In genomic region chr2:121140734-121141133, GRCh38 we compare ENCODE assay signal across 22 cellular contexts.
A peak's percentile ranks its signal among the peaks of the same experiment; 100 is the strongest.
DNase-seq lines count a peak whose midpoint lies in the region; FAIRE-seq and TF ChIP-seq lines count a peak whose summit lies in the region.
"Had no signal": no experiment of that assay in that cellular context is flagged by ENCODE, and none has a peak within 500 bp of the region (broad histone marks: within the 10 kb centered on the region; RNA-seq: fewer than 3 reads in every experiment).

No MANE protein-coding gene starts in this region.

- no peaks in the 10 kb centered on the region for H4K20me1 ChIP-seq in mammary epithelial cell (ENCODE audit: insufficient read depth, low read length)
- H4K20me1 ChIP-seq: BLaER1 treated with 17β-estradiol and CSF1 and Interleukin-3, amounts not matched to agents 10 nM and 100 nM had no signal

- CTCF ChIA-PET in mammary epithelial cell (lab: Charles Lee; ENCODE audit: low non-redundant PET), result no interaction called here

- TF ChIP-seq CTCF in mammary epithelial cell (conservative IDR thresholded peaks at IDR 0.05 in 1 of 2, IDR thresholded peaks at IDR 0.05 in 1 of 2; ENCODE audit: extremely low read depth in 1 of 2, insufficient read depth in 1 of 2, low read depth in 1 of 2, low read length in 2 of 2) (no peak), breast epithelium (IDR thresholded peaks at IDR 0.05) (no peak), bronchial epithelial cell (IDR thresholded peaks at IDR 0.05; ENCODE audit: insufficient read depth, low read length, severe bottlenecking) (no peak), HFFc6 (IDR thresholded peaks at IDR 0.05) (no peak)

- BruUV-seq in mammary epithelial cell (replicated peaks; lab: Mats Ljungman, UMichigan), result no TSS peak

- peak; percentile 36 for FAIRE-seq in bronchial epithelial cell (lab: Jason Lieb, UNC)
- FAIRE-seq: A204.1, GM18507 had no signal

- H3K36me3 ChIP-seq in mammary epithelial cell (ENCODE audit: insufficient read depth, low read length), result no peaks in the 10 kb centered on the region
- no peaks in the 10 kb centered on the region for H3K36me3 ChIP-seq in breast epithelium
- H3K36me3 ChIP-seq in bronchial epithelial cell (ENCODE audit: control insufficient read depth, insufficient read depth, low read length), result no peaks in the 10 kb centered on the region
- H3K36me3 ChIP-seq: BLaER1 treated with 17β-estradiol and CSF1 and Interleukin-3, amounts not matched to agents 10 nM and 100 nM; MG63; Peyer's patch had no signal

- no peaks in the 10 kb centered on the region for H3K79me2 ChIP-seq in mammary epithelial cell (ENCODE audit: insufficient read depth, low read length)

- intact Hi-C loops in mammary epithelial cell (cut with micrococcal nuclease) (no loop called here), breast epithelium (cut with DNase I; ENCODE audit: low total_unique reads) (no loop called here)

- H3K4me1 Mint-ChIP-seq in HFFc6 (ENCODE audit: low read depth), result no peaks in the 10 kb centered on the region
- H3K4me1 Mint-ChIP-seq: GM23338 had no signal

- 100% methylated on average over 3 of the region's 3 CpGs for WGBS in mammary epithelial cell (ENCODE audit: low coverage, missing lambda C conversion rate)

- no peak overlapping the region for H3K4me2 ChIP-seq in mammary epithelial cell (ENCODE audit: insufficient read depth, low read depth, low read length)
- H3K4me2 ChIP-seq: BLaER1 treated with 17β-estradiol and CSF1 and Interleukin-3, amounts not matched to agents 10 nM and 100 nM; GM23338 had no signal

- H3K36me3 Mint-ChIP-seq in HFFc6 (ENCODE audit: low read depth), result no peaks in the 10 kb centered on the region
- H3K36me3 Mint-ChIP-seq: CD8-positive, alpha-beta T cell had no signal

- no peak overlapping the region for H3K9ac ChIP-seq in mammary epithelial cell (ENCODE audit: insufficient read depth, low read length)
- H3K9ac ChIP-seq: BLaER1 treated with 17β-estradiol and CSF1 and Interleukin-3, amounts not matched to agents 10 nM and 100 nM had no signal

- H3K9me3 ChIP-seq in mammary epithelial cell (replicated peaks; ENCODE audit: insufficient read depth, low read length) (peaks cover 10% of the 10 kb centered on the region), breast epithelium (peaks cover 0 to 4% of the 10 kb centered on the region in 2 donors)
- H3K9me3 ChIP-seq: Caco-2, MG63, Peyer's patch had no signal

- H3K27me3 ChIP-seq in mammary epithelial cell (ENCODE audit: insufficient read depth, low read length) (no peaks in the 10 kb centered on the region), breast epithelium (no peaks in the 10 kb centered on the region), bronchial epithelial cell (ENCODE audit: control insufficient read depth, insufficient read depth, low read length) (no peaks in the 10 kb centered on the region)
- H3K27me3 ChIP-seq: BLaER1 treated with 17β-estradiol and CSF1 and Interleukin-3, amounts not matched to agents 10 nM and 100 nM; MG63; Peyer's patch had no signal

- no peak overlapping the region for H3K27ac ChIP-seq in mammary epithelial cell (ENCODE audit: insufficient read depth, low read depth, low read length)
- H3K27ac ChIP-seq in breast epithelium, result no peak overlapping the region
- H3K27ac ChIP-seq in substantia nigra (ENCODE audit: low read depth, low read length, poor library complexity, severe bottlenecking), result no peak overlapping the region
- H3K27ac ChIP-seq: BLaER1 treated with 17β-estradiol and CSF1 and Interleukin-3, amounts not matched to agents 10 nM and 100 nM; Peyer's patch had no signal

- dilution Hi-C loops in mammary epithelial cell (cut with HindIII; ENCODE audit: low sequenced_read_pairs), result no loop called here

- H3K4me3 Mint-ChIP-seq in HFFc6, result no peak overlapping the region
- H3K4me3 Mint-ChIP-seq: CD8-positive, alpha-beta T cell; GM23338; H9 had no signal

- no peaks in the 10 kb centered on the region for H3K9me3 Mint-ChIP-seq in HFFc6
- H3K9me3 Mint-ChIP-seq: CD8-positive, alpha-beta T cell had no signal

- no peak overlapping the region for H2AFZ ChIP-seq in mammary epithelial cell (ENCODE audit: low read depth, low read length)
- H2AFZ ChIP-seq: GM23338 had no signal

- H3K4me3 ChIP-seq in mammary epithelial cell (replicated peaks in 1 of 3; ENCODE audit: insufficient read depth in 1 of 3, low read depth in 2 of 3, low read length in 3 of 3), result no peak overlapping the region
- H3K4me3 ChIP-seq in breast epithelium, result no peak overlapping the region
- H3K4me3 ChIP-seq in bronchial epithelial cell (ENCODE audit: low read depth, low read length), result no peak overlapping the region
- H3K4me3 ChIP-seq: BLaER1 treated with 17β-estradiol and CSF1 and Interleukin-3, amounts not matched to agents 10 nM and 100 nM; GM23338; MG63; Peyer's patch had no signal

- in situ Hi-C loops in mammary epithelial cell (cut with MboI; ENCODE audit: low sequenced_read_pairs in 2 of 2), result no loop called here

- DNase-seq in mammary epithelial cell (peak; percentile 21), breast epithelium (ENCODE audit: low spot score in 2 of 2) (no peak), NCI-H2196 (lab: John Stamatoyannopoulos, UW; ENCODE audit: unreplicated experiment) (peak; percentile 19), bronchial epithelial cell (ENCODE audit: low read depth) (no peak), substantia nigra (lab: John Stamatoyannopoulos, UW) (no peak), HFFc6 (no peak)
- no peak for DNase-seq in activated CD4-positive, alpha-beta T cell treated with anti-CD3 and anti-CD28 coated beads for 1 hour
- DNase-seq: Caco-2; CD8-positive, alpha-beta T cell; H9; KBM-7; MG63; NCI-H1105 treated with DMSO at 0.1 percent for 48 hours; NCI-H2029; NCI-H2227 treated with DMSO at 0.1 percent for 48 hours; NCI-H526 treated with DMSO at 0.1 percent for 48 hours; Peyer's patch; SHP77 treated with DMSO at 0.1 percent for 48 hours had no signal

- peaks cover 33% of the 10 kb centered on the region for H3K27me3 Mint-ChIP-seq in HFFc6 (ENCODE audit: insufficient read depth)

- peaks cover 6% of the 10 kb centered on the region for H3K4me1 ChIP-seq in mammary epithelial cell (ENCODE audit: insufficient read depth, low read length)
- no peaks in the 10 kb centered on the region for H3K4me1 ChIP-seq in breast epithelium
- H3K4me1 ChIP-seq: BLaER1 treated with 17β-estradiol and CSF1 and Interleukin-3, amounts not matched to agents 10 nM and 100 nM; Caco-2; Peyer's patch had no signal

- TF ChIP-seq POLR2A in breast epithelium (IDR thresholded peaks at IDR 0.05), result no peak

- H3K27ac Mint-ChIP-seq in HFFc6, result no peak overlapping the region
- H3K27ac Mint-ChIP-seq: CD8-positive, alpha-beta T cell; GM23338; H9 had no signal

Comparison
In these comparisons a context has a peak if more than half of its experiments do, and no peak if none do; other contexts are left out.
1. DNase-seq: peak in mammary epithelial cell (single experiment) and NCI-H2196 (single experiment); none in breast epithelium (0 of 2), bronchial epithelial cell (single experiment), substantia nigra (0 of 49), HFFc6 (single experiment) and activated CD4-positive, alpha-beta T cell treated with anti-CD3 and anti-CD28 coated beads for 1 hour (single experiment).